Comparison of ENCODE assay signal across 22 cellular contexts in genomic region chr19:6242677-6243076, GRCh38. TPM values are rescaled to one million over a fixed set of nuclear protein-coding genes. Genes with fewer than 3 reads are reported as not detected.
DNase-seq lines count a peak whose midpoint lies in the region; ATAC-seq, FAIRE-seq and TF ChIP-seq lines count a peak whose summit lies in the region.
"Had no signal": no experiment of that assay in that cellular context is flagged by ENCODE, and none has a peak within 500 bp of the region (broad histone marks: within the 10 kb centered on the region; RNA-seq: fewer than 3 reads in every experiment).

No MANE protein-coding gene starts in this region.

- DNase-seq in activated T-cell treated with anti-CD3 and anti-CD28 coated beads, Interleukin-2, amount 50 U/mL, for 24 hours = no peak
- no peak for DNase-seq in activated T-cell treated with anti-CD3 and anti-CD28 coated beads, Interleukin-2, amount 50 U/mL, for 72 hours
- no peak for DNase-seq in activated CD8-positive, alpha-beta T cell treated with anti-CD3 and anti-CD28 coated beads for 36 hours
- DNase-seq in kidney = peak; percentile 61
- no peak for DNase-seq in stimulated activated naive B cell treated with anti-CD40 and anti-IgM and Interleukin-4, amounts not matched to agents 10 μg/mL and 1 μg/mL and 100 μg/mL, for 72 hours
- DNase-seq in activated CD4-positive, CD25-positive, alpha-beta regulatory T cell treated with anti-CD3 and anti-CD28 coated beads, Interleukin-2, amount 50 U/mL, for 72 hours = no peak
- no peak for DNase-seq in activated CD4-positive, CD25-positive, alpha-beta regulatory T cell (lab: John Stamatoyannopoulos, UW)
- DNase-seq: activated naive CD4-positive, alpha-beta T cell treated with anti-CD3 and anti-CD28 coated beads, Interleukin-2, amount 50 U/mL, for 16 hours; brain microvascular endothelial cell; effector memory CD8-positive, alpha-beta T cell; hippocampal formation; Kasumi-1; left cardiac atrium; NCI-H1417; NCI-H345; SHP77; stimulated activated naive CD4-positive, alpha-beta T cell; T-helper 1 cell had no signal

- no peak for ATAC-seq in activated T-cell treated with anti-CD3 and anti-CD28 coated beads, Interleukin-2, amount 50 U/mL, for 72 hours (replicated peaks in 1 of 2)
- no peak for ATAC-seq in activated CD8-positive, alpha-beta T cell treated with anti-CD3 and anti-CD28 coated beads for 36 hours
- ATAC-seq in stimulated activated naive B cell treated with anti-CD40 and anti-IgM and Interleukin-4, amounts not matched to agents 10 μg/mL and 1 μg/mL and 100 μg/mL, for 72 hours (replicated peaks) = no peak
- no peak for ATAC-seq in GM21737 (IDR thresholded peaks at IDR 0.05; ENCODE audit: unreplicated experiment)
- ATAC-seq: A549; effector memory CD8-positive, alpha-beta T cell; left cardiac atrium; pancreas had no signal

- no peak overlapping the region for H3K27ac ChIP-seq in kidney (ENCODE audit: low read depth in 2 of 2, low read length in 2 of 2)
- H3K27ac ChIP-seq: A549, brain microvascular endothelial cell, pancreas had no signal

- peaks cover 45% of the 10 kb centered on the region for H3K36me3 Mint-ChIP-seq in activated T-cell treated with anti-CD3 and anti-CD28 coated beads, Interleukin-2, amount 50 U/mL, for 24 hours (ENCODE audit: low read depth)
- H3K36me3 Mint-ChIP-seq in activated T-cell treated with anti-CD3 and anti-CD28 coated beads, Interleukin-2, amount 50 U/mL, for 72 hours (ENCODE audit: insufficient read depth in 2 of 2) = peaks cover 0 to 7% of the 10 kb centered on the region in 2 donors
- peaks cover 31% of the 10 kb centered on the region for H3K36me3 Mint-ChIP-seq in activated CD8-positive, alpha-beta T cell treated with anti-CD3 and anti-CD28 coated beads for 36 hours (ENCODE audit: low read depth)
- peaks cover 34 to 43% of the 10 kb centered on the region in 2 donors for H3K36me3 Mint-ChIP-seq in stimulated activated naive B cell treated with anti-CD40 and anti-IgM and Interleukin-4, amounts not matched to agents 10 μg/mL and 1 μg/mL and 100 μg/mL, for 72 hours

- POLR2A ChIA-PET in activated CD8-positive, alpha-beta T cell treated with anti-CD3 and anti-CD28 coated beads for 36 hours (lab: Charles Lee) = interaction anchor here (1.2 kb wide), 1 partner anchor 11 kb away, joined by 5 read pairs; no protein-coding TSS in a partner anchor

- intact Hi-C loops in activated CD8-positive, alpha-beta T cell treated with anti-CD3 and anti-CD28 coated beads for 36 hours (cut with micrococcal nuclease) = no loop called here
- intact Hi-C loops in kidney (cut with DNase I) = no loop called here

- CTCF ChIA-PET in activated CD8-positive, alpha-beta T cell treated with anti-CD3 and anti-CD28 coated beads for 36 hours (lab: Charles Lee) = interaction anchor here (1.1 kb wide), 1 partner anchor 10 kb away, joined by 3 read pairs; no protein-coding TSS in a partner anchor

- no peaks in the 10 kb centered on the region for H3K9me3 Mint-ChIP-seq in activated T-cell treated with anti-CD3 and anti-CD28 coated beads, Interleukin-2, amount 50 U/mL, for 24 hours
- no peaks in the 10 kb centered on the region for H3K9me3 Mint-ChIP-seq in activated T-cell treated with anti-CD3 and anti-CD28 coated beads, Interleukin-2, amount 50 U/mL, for 72 hours
- no peaks in the 10 kb centered on the region for H3K9me3 Mint-ChIP-seq in activated CD8-positive, alpha-beta T cell treated with anti-CD3 and anti-CD28 coated beads for 36 hours
- H3K9me3 Mint-ChIP-seq in stimulated activated naive B cell treated with anti-CD40 and anti-IgM and Interleukin-4, amounts not matched to agents 10 μg/mL and 1 μg/mL and 100 μg/mL, for 72 hours = peaks cover 0 to 5% of the 10 kb centered on the region in 2 donors
- H3K9me3 Mint-ChIP-seq: effector memory CD8-positive, alpha-beta T cell had no signal

- H3K27me3 Mint-ChIP-seq in activated T-cell treated with anti-CD3 and anti-CD28 coated beads, Interleukin-2, amount 50 U/mL, for 24 hours = no peaks in the 10 kb centered on the region
- H3K27me3 Mint-ChIP-seq in activated T-cell treated with anti-CD3 and anti-CD28 coated beads, Interleukin-2, amount 50 U/mL, for 72 hours (ENCODE audit: low read depth) = no peaks in the 10 kb centered on the region
- H3K27me3 Mint-ChIP-seq in activated CD8-positive, alpha-beta T cell treated with anti-CD3 and anti-CD28 coated beads for 36 hours = no peaks in the 10 kb centered on the region
- no peaks in the 10 kb centered on the region for H3K27me3 Mint-ChIP-seq in stimulated activated naive B cell treated with anti-CD40 and anti-IgM and Interleukin-4, amounts not matched to agents 10 μg/mL and 1 μg/mL and 100 μg/mL, for 72 hours
- H3K27me3 Mint-ChIP-seq: effector memory CD8-positive, alpha-beta T cell had no signal

- H3K9me3 ChIP-seq in kidney (ENCODE audit: control insufficient read depth in 1 of 2, low read length in 2 of 2) = no peaks in the 10 kb centered on the region
- H3K9me3 ChIP-seq: pancreas had no signal

- H3K4me1 Mint-ChIP-seq in activated T-cell treated with anti-CD3 and anti-CD28 coated beads, Interleukin-2, amount 50 U/mL, for 24 hours (ENCODE audit: low read depth) = peaks cover 60% of the 10 kb centered on the region
- H3K4me1 Mint-ChIP-seq in activated T-cell treated with anti-CD3 and anti-CD28 coated beads, Interleukin-2, amount 50 U/mL, for 72 hours (ENCODE audit: low read depth) = peaks cover 40% of the 10 kb centered on the region
- H3K4me1 Mint-ChIP-seq in activated CD8-positive, alpha-beta T cell treated with anti-CD3 and anti-CD28 coated beads for 36 hours (ENCODE audit: low read depth) = peaks cover 49% of the 10 kb centered on the region
- H3K4me1 Mint-ChIP-seq in stimulated activated naive B cell treated with anti-CD40 and anti-IgM and Interleukin-4, amounts not matched to agents 10 μg/mL and 1 μg/mL and 100 μg/mL, for 72 hours = peaks cover 41 to 58% of the 10 kb centered on the region in 2 donors

- FAIRE-seq in kidney (lab: Jason Lieb, UNC) = no peak
- FAIRE-seq: A549, pancreas had no signal

- H3K36me3 ChIP-seq in kidney (ENCODE audit: control insufficient read depth in 1 of 2, insufficient read depth in 2 of 2, low read length in 2 of 2) = no peaks in the 10 kb centered on the region
- H3K36me3 ChIP-seq: brain microvascular endothelial cell, pancreas had no signal

- no peak for TF ChIP-seq CTCF in activated CD8-positive, alpha-beta T cell treated with anti-CD3 and anti-CD28 coated beads for 36 hours (IDR thresholded peaks at IDR 0.05)
- no peak for TF ChIP-seq CTCF in kidney (IDR thresholded peaks at IDR 0.05; ENCODE audit: borderline replicate concordance, extremely low read depth, insufficient read depth)

- H3K4me3 Mint-ChIP-seq in activated T-cell treated with anti-CD3 and anti-CD28 coated beads, Interleukin-2, amount 50 U/mL, for 24 hours = no peak overlapping the region
- no peak overlapping the region for H3K4me3 Mint-ChIP-seq in activated T-cell treated with anti-CD3 and anti-CD28 coated beads, Interleukin-2, amount 50 U/mL, for 72 hours
- H3K4me3 Mint-ChIP-seq in activated CD8-positive, alpha-beta T cell treated with anti-CD3 and anti-CD28 coated beads for 36 hours = no peak overlapping the region
- H3K4me3 Mint-ChIP-seq in stimulated activated naive B cell treated with anti-CD40 and anti-IgM and Interleukin-4, amounts not matched to agents 10 μg/mL and 1 μg/mL and 100 μg/mL, for 72 hours = no peak overlapping the region
- H3K4me3 Mint-ChIP-seq: effector memory CD8-positive, alpha-beta T cell had no signal

- no peak overlapping the region for H3K9ac ChIP-seq in kidney (ENCODE audit: low read length in 2 of 2)

- peaks cover 6 to 25% of the 10 kb centered on the region in 2 donors for H3K4me1 ChIP-seq in kidney (ENCODE audit: control insufficient read depth in 1 of 2, insufficient read depth in 1 of 2, low read depth in 1 of 2, low read length in 2 of 2)
- H3K4me1 ChIP-seq: A549 had no signal

- no peak overlapping the region for H3K4me3 ChIP-seq in kidney (ENCODE audit: low read length in 2 of 2)
- H3K4me3 ChIP-seq: A549, pancreas, smooth muscle cell had no signal

- H3K27ac Mint-ChIP-seq in activated T-cell treated with anti-CD3 and anti-CD28 coated beads, Interleukin-2, amount 50 U/mL, for 24 hours = peak overlapping the region; percentile 47
- H3K27ac Mint-ChIP-seq in activated T-cell treated with anti-CD3 and anti-CD28 coated beads, Interleukin-2, amount 50 U/mL, for 72 hours = no peak overlapping the region
- peak overlapping the region; percentile 57 for H3K27ac Mint-ChIP-seq in activated CD8-positive, alpha-beta T cell treated with anti-CD3 and anti-CD28 coated beads for 36 hours
- peak overlapping the region; percentile 56 for H3K27ac Mint-ChIP-seq in stimulated activated naive B cell treated with anti-CD40 and anti-IgM and Interleukin-4, amounts not matched to agents 10 μg/mL and 1 μg/mL and 100 μg/mL, for 72 hours

RNA-seq across cellular contexts. Expression of gene MLLT1, which starts 37.1 kb away (rescaled TPM):
- 10 to 100 TPM; 39.9 to 44.5 TPM for total RNA-seq in activated T-cell treated with anti-CD3 and anti-CD28 coated beads, Interleukin-2, amount 50 U/mL, for 72 hours
- 10 to 100 TPM; 41.4 to 44.6 TPM for total RNA-seq in activated CD8-positive, alpha-beta T cell treated with anti-CD3 and anti-CD28 coated beads for 36 hours
- total RNA-seq in kidney = 53.2 TPM
- polyA plus RNA-seq in kidney (ENCODE audit: insufficient read depth, low read depth, low replicate concordance) = 32.0 TPM
